Comparison of ENCODE assay signal across 1 cellular context in the genomic region with DNA sequence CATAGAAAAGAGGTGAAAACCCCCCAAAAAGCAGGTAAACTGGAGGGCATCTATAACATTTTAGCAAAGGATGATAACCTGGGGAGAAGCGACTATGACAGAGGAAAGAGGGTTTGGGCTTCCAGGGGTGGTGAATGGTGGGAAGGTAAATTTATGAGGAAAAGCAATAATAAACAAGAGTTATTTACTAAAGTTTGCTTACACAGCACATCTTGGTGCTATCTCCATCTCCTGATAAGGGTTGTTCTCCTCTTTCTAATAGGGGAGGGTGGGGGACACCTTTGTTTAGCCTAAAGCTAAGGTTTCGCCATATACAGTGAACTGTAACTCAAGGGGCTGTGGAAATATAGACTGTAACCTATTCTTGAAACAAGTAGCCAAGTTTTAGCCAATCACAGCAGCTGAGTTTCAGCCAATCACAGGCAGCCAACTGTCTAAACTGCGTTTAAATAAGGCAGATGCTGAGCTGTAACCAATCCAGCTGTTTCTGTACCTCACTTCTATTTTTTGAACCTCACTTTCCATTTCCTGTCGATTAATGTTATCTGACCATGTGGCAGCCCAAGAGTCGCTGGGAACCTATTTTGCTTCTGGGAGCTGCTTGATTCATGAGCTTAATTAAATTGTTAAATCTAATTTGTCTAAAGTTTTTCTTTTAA.
TF ChIP-seq lines count a peak whose summit lies in the region.

No MANE protein-coding gene starts in this region.

TF ChIP-seq in H1, 55 proteins besides CTCF, POLR2A, EP300 and RAD21:
- no peak for TF ChIP-seq HDAC2 (IDR thresholded peaks at IDR 0.05; ENCODE audit: borderline replicate concordance in 1 of 2, low read depth in 2 of 2, low read length in 2 of 2)
- TF ChIP-seq KDM4A (IDR thresholded peaks at IDR 0.05; ENCODE audit: low read depth, low read length, severe bottlenecking): no peak
- no peak for TF ChIP-seq SIX5 (IDR thresholded peaks at IDR 0.05; ENCODE audit: low read depth, low read length)
- TF ChIP-seq TCF12 (IDR thresholded peaks at IDR 0.05; ENCODE audit: low read depth, low read length): no peak
